In the genomic region with DNA sequence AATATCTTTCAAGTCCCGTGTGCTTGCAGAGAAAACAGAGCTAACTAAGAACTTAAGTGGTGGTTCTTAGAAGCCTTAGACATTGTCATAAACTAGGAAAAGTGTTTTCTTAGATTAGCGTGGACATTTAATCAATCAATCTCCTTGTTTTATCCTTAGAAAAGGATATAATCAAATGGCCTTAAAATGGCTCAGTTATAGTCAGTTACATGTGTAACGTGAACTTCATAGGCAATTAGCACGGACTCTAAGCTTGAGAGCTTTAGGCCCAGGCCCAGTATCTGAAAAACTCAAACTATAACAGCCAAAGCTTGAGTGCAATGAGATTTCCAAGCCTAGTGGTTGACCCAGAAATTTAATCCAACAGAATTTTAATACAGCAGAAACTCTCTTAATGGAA, we compare ENCODE assay signal across 23 cellular contexts.
"Had no signal": no experiment of that assay in that cellular context is flagged by ENCODE, and none has a peak within 500 bp of the region (broad histone marks: within the 10 kb centered on the region; RNA-seq: fewer than 3 reads in every experiment).

No MANE protein-coding gene starts in this region.

- H3K79me2 ChIP-seq: hepatocyte had no signal

- H3K9me3 ChIP-seq: left ventricle myocardium inferior, ovary, right atrium auricular region, right lobe of liver, stomach, testis, tibial artery, uterus had no signal

- H3K27me3 ChIP-seq: hepatocyte, ovary, right atrium auricular region, right lobe of liver, stomach, testis, tibial artery, uterus had no signal

- H3K36me3 ChIP-seq: left ventricle myocardium inferior, neural progenitor cell, ovary, right atrium auricular region, right lobe of liver, stomach, tibial artery, uterus had no signal

- DNase-seq: islet precursor cell; left ventricle myocardium inferior; mesendoderm; naive B cell; natural killer cell; nephron progenitor cell; ovary; right lobe of liver; stimulated activated CD4-positive, alpha-beta T cell treated with anti-CD3 and anti-CD28 coated beads, Interleukin-12 subunit alpha, Interleukin-12 subunit beta, amount 100 ng/mL, for 4 hours; stimulated activated CD4-positive, alpha-beta T cell treated with anti-CD3 and anti-CD28 coated beads, Interleukin-15, amount 100 ng/mL, for 24 hours; stimulated activated CD4-positive, alpha-beta T cell treated with anti-CD3 and anti-CD28 coated beads, Interleukin-2, amount 100 ng/mL, for 24 hours; stimulated activated CD4-positive, alpha-beta T cell treated with anti-CD3 and anti-CD28 coated beads, Interleukin-4, amount 100 ng/mL, for 1 hour; stimulated activated naive B cell treated with anti-CD40 and anti-IgM and Interleukin-4, amounts not matched to agents 10 μg/mL and 1 μg/mL and 100 μg/mL, for 72 hours; stimulated activated naive CD8-positive, alpha-beta T cell treated with anti-CD3 and anti-CD28 coated beads, Interleukin-15, Interleukin-2, amounts not matched to agents 100 U/mL and 50 U/mL, for 24 hours; stomach; testis; tibial artery; uterus had no signal

- H3K4me3 ChIP-seq: hepatocyte, left ventricle myocardium inferior, lung, neural progenitor cell, ovary, right atrium auricular region, right lobe of liver, skin epidermis, stomach, testis, tibial artery, uterus had no signal

- H3K27ac ChIP-seq: hepatocyte, left ventricle myocardium inferior, neural progenitor cell, ovary, right atrium auricular region, right lobe of liver, skin epidermis, stomach, testis, tibial artery had no signal

- H3K4me2 ChIP-seq: hepatocyte, neural progenitor cell had no signal

- ATAC-seq: natural killer cell; right lobe of liver; stimulated activated naive B cell treated with anti-CD40 and anti-IgM and Interleukin-4, amounts not matched to agents 10 μg/mL and 1 μg/mL and 100 μg/mL, for 72 hours; stimulated activated naive CD8-positive, alpha-beta T cell treated with anti-CD3 and anti-CD28 coated beads, Interleukin-15, Interleukin-2, amounts not matched to agents 100 U/mL and 50 U/mL, for 24 hours had no signal

- H3K9ac ChIP-seq: neural progenitor cell had no signal

- H2AFZ ChIP-seq: hepatocyte, neural progenitor cell had no signal
